ENCODE assay signal across 17 cellular contexts in the genomic region with DNA sequence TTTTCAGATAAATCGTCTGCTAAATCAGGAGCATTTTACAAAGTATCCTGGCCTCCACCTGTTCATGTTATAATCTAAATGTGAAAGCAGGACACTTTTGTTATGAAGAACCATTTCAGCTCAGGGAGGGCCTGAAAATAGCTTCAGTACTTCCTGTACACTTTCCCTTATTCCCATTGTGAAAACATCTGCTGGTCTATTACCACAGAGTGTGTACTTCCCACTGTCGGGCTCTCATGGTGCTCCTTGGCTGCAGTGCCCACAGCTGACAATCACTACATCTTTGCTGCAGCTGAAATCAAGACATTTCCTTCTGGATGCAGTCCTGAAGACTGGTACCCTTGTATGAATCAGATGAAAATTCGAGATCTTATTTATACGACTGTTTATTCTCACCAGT.
DNase-seq lines count a peak whose midpoint lies in the region; ATAC-seq and TF ChIP-seq lines count a peak whose summit lies in the region.
"Had no signal": no experiment of that assay in that cellular context is flagged by ENCODE, and none has a peak within 500 bp of the region (broad histone marks: within the 10 kb centered on the region; RNA-seq: fewer than 3 reads in every experiment).

No MANE protein-coding gene starts in this region.

- peak; percentile 40 for ATAC-seq in left lung
- ATAC-seq: activated T-cell treated with anti-CD3 and anti-CD28 coated beads, Interleukin-2, amount 50 U/mL, for 4 hours; GM23338; natural killer cell treated with Interleukin-12 subunit alpha and Interleukin-12 subunit beta and Interleukin-15 and Interleukin-18, amount 100 ng/mL, for 72 hours had no signal

- H3K4me1 ChIP-seq in CD4-positive, alpha-beta memory T cell (ENCODE audit: insufficient read depth, low read length), result peaks cover 41% of the 10 kb centered on the region
- H3K4me1 ChIP-seq in left lung, result peaks cover 11 to 59% of the 10 kb centered on the region in 2 donors
- H3K4me1 ChIP-seq in Caco-2, result no peaks in the 10 kb centered on the region
- H3K4me1 ChIP-seq: adrenal gland had no signal

- in situ Hi-C loops in GM13976 (cut with MboI; ENCODE audit: low sequenced_read_pairs, unreplicated experiment), result loop anchor here (25.0 kb wide), 1 partner anchor 495 kb away; no protein-coding TSS in a partner anchor

- DNase-seq in Ammon's horn (ENCODE audit: low spot score), result peak; percentile 47
- DNase-seq in CD4-positive, alpha-beta memory T cell, result no peak
- DNase-seq in NCI-H69 (lab: John Stamatoyannopoulos, UW), result peak; percentile 6
- no peak for DNase-seq in left lung
- DNase-seq in DMS 273 treated with DMSO at 0.1 percent for 48 hours (lab: John Stamatoyannopoulos, UW), result no peak
- no peak for DNase-seq in Caco-2
- DNase-seq in GM13976 (ENCODE audit: low spot score), result no peak
- DNase-seq: activated CD4-positive, alpha-beta T cell treated with anti-CD3 and anti-CD28 coated beads, Interleukin-2, amount 50 U/mL, for 1 hour; activated T-cell treated with anti-CD3 and anti-CD28 coated beads, Interleukin-2, amount 50 U/mL, for 4 hours; cerebellar nuclear complex; foreskin fibroblast; NCI-H1694 treated with DMSO at 0.1 percent for 48 hours had no signal

- BruUV-seq in Caco-2 (replicated peaks; lab: Mats Ljungman, UMichigan), result no TSS peak

- no peak overlapping the region for H3K4me3 Mint-ChIP-seq in CD4-positive, alpha-beta memory T cell
- H3K4me3 Mint-ChIP-seq in Caco-2 (ENCODE audit: unreplicated experiment), result no peak overlapping the region
- H3K4me3 Mint-ChIP-seq: activated T-cell treated with anti-CD3 and anti-CD28 coated beads, Interleukin-2, amount 50 U/mL, for 4 hours; B cell; GM23338; natural killer cell treated with Interleukin-12 subunit alpha and Interleukin-12 subunit beta and Interleukin-15 and Interleukin-18, amount 100 ng/mL, for 72 hours had no signal

- TF ChIP-seq CTCF in left lung (IDR thresholded peaks at IDR 0.05), result no peak
- no peak for TF ChIP-seq CTCF in Caco-2 (IDR thresholded peaks at IDR 0.05; ENCODE audit: insufficient read depth in 1 of 2, low read depth in 1 of 2, low read length in 1 of 2, severe bottlenecking in 1 of 2, unreplicated experiment in 1 of 2)
- TF ChIP-seq CTCF in GM13976 (IDR thresholded peaks at IDR 0.05; ENCODE audit: borderline replicate concordance, control extremely low read depth, extremely low read depth, insufficient read depth, missing control alignments), result no peak

- POLR2A ChIA-PET in CD4-positive, alpha-beta memory T cell (lab: Charles Lee; ENCODE audit: partially characterized antibody), result interaction anchor here (1.0 kb wide), 1 partner anchor 10 kb away, joined by 3 read pairs; no protein-coding TSS in a partner anchor
- POLR2A ChIA-PET in Caco-2 (lab: Charles Lee), result no interaction called here

- peaks cover 8% of the 10 kb centered on the region for H3K36me3 ChIP-seq in CD4-positive, alpha-beta memory T cell (ENCODE audit: insufficient read depth, low read length)
- H3K36me3 ChIP-seq in left lung (no peaks in the 10 kb centered on the region), Caco-2 (ENCODE audit: control insufficient read depth, insufficient read depth, low read length) (no peaks in the 10 kb centered on the region)
- H3K36me3 ChIP-seq: adrenal gland had no signal

- H3K36me3 Mint-ChIP-seq in CD4-positive, alpha-beta memory T cell, result peaks cover 55 to 65% of the 10 kb centered on the region in 2 donors
- no peaks in the 10 kb centered on the region for H3K36me3 Mint-ChIP-seq in Caco-2 (ENCODE audit: insufficient read depth, unreplicated experiment)

- peak overlapping the region in 4 of 7 donors; percentile 6 to 46 (median 19) for H3K27ac Mint-ChIP-seq in CD4-positive, alpha-beta memory T cell
- H3K27ac Mint-ChIP-seq in Caco-2 (ENCODE audit: unreplicated experiment), result no peak overlapping the region
- H3K27ac Mint-ChIP-seq: B cell, GM23338 had no signal

- peaks cover 35 to 59% (median 45%) of the 10 kb centered on the region in 4 donors for H3K4me1 Mint-ChIP-seq in CD4-positive, alpha-beta memory T cell
- no peaks in the 10 kb centered on the region for H3K4me1 Mint-ChIP-seq in Caco-2 (ENCODE audit: low read depth, unreplicated experiment)
- H3K4me1 Mint-ChIP-seq: B cell, GM23338 had no signal

- CTCF ChIA-PET in CD4-positive, alpha-beta memory T cell (lab: Charles Lee; ENCODE audit: partially characterized antibody), result interaction anchor here (1.0 to 2.5 kb wide), 5 partner anchors 9 to 110 kb away, joined by 3 to 8 read pairs (median 6); no protein-coding TSS in a partner anchor
- CTCF ChIA-PET in Caco-2 (lab: Charles Lee), result no interaction called here

- no peaks in the 10 kb centered on the region for H3K27me3 ChIP-seq in CD4-positive, alpha-beta memory T cell (ENCODE audit: insufficient read depth, low read length)
- H3K27me3 ChIP-seq in left lung (no peaks in the 10 kb centered on the region), Caco-2 (replicated peaks; ENCODE audit: control insufficient read depth, insufficient read depth, low read length) (no peaks in the 10 kb centered on the region)
- H3K27me3 ChIP-seq: adrenal gland had no signal

- H3K4me3 ChIP-seq in CD4-positive, alpha-beta memory T cell (ENCODE audit: low read length in 2 of 2), result no peak overlapping the region
- H3K4me3 ChIP-seq in left lung (no peak overlapping the region), Caco-2 (ENCODE audit: low read depth, low read length) (no peak overlapping the region)
- H3K4me3 ChIP-seq: adrenal gland, GM23338 had no signal

- H3K9me3 Mint-ChIP-seq in CD4-positive, alpha-beta memory T cell, result no peaks in the 10 kb centered on the region
- no peaks in the 10 kb centered on the region for H3K9me3 Mint-ChIP-seq in Caco-2 (ENCODE audit: unreplicated experiment)
- H3K9me3 Mint-ChIP-seq: activated T-cell treated with anti-CD3 and anti-CD28 coated beads, Interleukin-2, amount 50 U/mL, for 4 hours; natural killer cell treated with Interleukin-12 subunit alpha and Interleukin-12 subunit beta and Interleukin-15 and Interleukin-18, amount 100 ng/mL, for 72 hours had no signal

- intact Hi-C loops in CD4-positive, alpha-beta memory T cell (cut with micrococcal nuclease), result no loop called here
- intact Hi-C loops in left lung (cut with DNase I), result no loop called here
- intact Hi-C loops in Caco-2 (cut with micrococcal nuclease; ENCODE audit: unreplicated experiment), result no loop called here

- H3K27ac ChIP-seq in CD4-positive, alpha-beta memory T cell (ENCODE audit: low read depth, low read length), result no peak overlapping the region
- H3K27ac ChIP-seq in left lung, result peak overlapping the region in 1 of 2 donors; percentile 63
- H3K27ac ChIP-seq: KMS-11 had no signal

- no peaks in the 10 kb centered on the region for H3K27me3 Mint-ChIP-seq in CD4-positive, alpha-beta memory T cell
- H3K27me3 Mint-ChIP-seq in Caco-2 (ENCODE audit: insufficient read depth, unreplicated experiment), result no peaks in the 10 kb centered on the region
- H3K27me3 Mint-ChIP-seq: natural killer cell treated with Interleukin-12 subunit alpha and Interleukin-12 subunit beta and Interleukin-15 and Interleukin-18, amount 100 ng/mL, for 72 hours had no signal

- no peaks in the 10 kb centered on the region for H3K9me3 ChIP-seq in CD4-positive, alpha-beta memory T cell (ENCODE audit: control insufficient read depth in 1 of 2, low read length in 2 of 2)
- H3K9me3 ChIP-seq in left lung, result no peaks in the 10 kb centered on the region
- H3K9me3 ChIP-seq in Caco-2, result no peaks in the 10 kb centered on the region
- H3K9me3 ChIP-seq: adrenal gland had no signal

Comparison
In these comparisons a context has a peak if more than half of its experiments do, and no peak if none do; other contexts are left out.
1. DNase-seq: peak in Ammon's horn (single experiment) and NCI-H69 (single experiment); none in CD4-positive, alpha-beta memory T cell (0 of 5), left lung (0 of 2), DMS 273 treated with DMSO at 0.1 percent for 48 hours (single experiment), Caco-2 (0 of 2) and GM13976 (single experiment).